12 cellular contexts compared by ENCODE assay signal in the genomic region with DNA sequence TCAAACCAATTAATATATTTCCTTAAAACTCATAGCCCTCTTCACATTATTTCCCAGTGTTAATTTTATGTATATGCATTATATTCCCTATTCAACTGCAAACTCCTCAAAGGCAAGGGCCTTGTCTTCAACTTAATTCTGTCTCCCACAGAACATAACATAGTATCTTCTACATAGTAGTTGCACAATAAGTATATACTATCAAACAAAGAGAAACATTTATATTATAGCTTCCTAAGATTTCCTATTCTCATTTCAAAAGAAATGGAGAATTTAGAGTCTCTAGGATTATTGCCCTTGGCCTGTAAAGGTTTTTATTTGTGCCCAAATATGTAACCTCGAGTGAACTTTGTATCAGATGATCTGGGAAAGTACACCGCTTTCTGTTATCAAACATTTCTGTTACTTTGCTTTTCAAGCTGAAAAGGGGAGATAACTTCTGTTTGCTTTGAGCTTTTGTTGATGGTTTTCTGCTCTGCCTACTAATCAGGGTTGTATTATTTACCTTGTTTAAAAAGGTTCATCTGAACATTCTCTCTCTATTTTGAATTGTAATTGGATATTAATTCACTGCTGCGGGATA.
A peak's percentile ranks its signal among the peaks of the same experiment; 100 is the strongest.
DNase-seq lines count a peak whose midpoint lies in the region; ATAC-seq and TF ChIP-seq lines count a peak whose summit lies in the region.
"Had no signal": no experiment of that assay in that cellular context is flagged by ENCODE, and none has a peak within 500 bp of the region (broad histone marks: within the 10 kb centered on the region; RNA-seq: fewer than 3 reads in every experiment).

No MANE protein-coding gene starts in this region.

- no peak for DNase-seq in activated naive CD4-positive, alpha-beta T cell treated with anti-CD3 and anti-CD28 coated beads for 36 hours
- no peak for DNase-seq in activated naive CD4-positive, alpha-beta T cell treated with Interleukin-2 at 50 U/mL for 16 hours
- DNase-seq in activated naive CD4-positive, alpha-beta T cell treated with anti-CD3 and anti-CD28 coated beads, Interleukin-2, amount 50 U/mL, for 72 hours (ENCODE audit: low spot score in 2 of 2), result no peak
- DNase-seq in left lobe of liver (ENCODE audit: low spot score) (no peak), type B pancreatic cell (ENCODE audit: extremely low spot score, unreplicated experiment) (no peak), kidney tubule cell (ENCODE audit: low spot score) (no peak)
- no peak for DNase-seq in effector CD8-positive, alpha-beta T cell (lab: John Stamatoyannopoulos, UW)
- DNase-seq: GDM1, left ventricle myocardium superior, NCI-H446 treated with DMSO at 0.1 percent for 48 hours, SIG-M5 had no signal

- peaks cover 36% of the 10 kb centered on the region for H3K36me3 Mint-ChIP-seq in activated naive CD4-positive, alpha-beta T cell treated with anti-CD3 and anti-CD28 coated beads for 36 hours (ENCODE audit: low read depth)
- peaks cover 10 to 42% of the 10 kb centered on the region in 2 donors for H3K36me3 Mint-ChIP-seq in activated naive CD4-positive, alpha-beta T cell treated with anti-CD3 and anti-CD28 coated beads, Interleukin-2, amount 50 U/mL, for 72 hours
- peaks cover 29% of the 10 kb centered on the region for H3K36me3 Mint-ChIP-seq in type B pancreatic cell
- H3K36me3 Mint-ChIP-seq in stimulated activated memory B cell treated with anti-CD40 and anti-IgM and Interleukin-4, amounts not matched to agents 10 μg/mL and 1 μg/mL and 100 μg/mL, for 72 hours, result peaks cover 54% of the 10 kb centered on the region

- peak overlapping the region; percentile 1 for H3K27ac Mint-ChIP-seq in activated naive CD4-positive, alpha-beta T cell treated with anti-CD3 and anti-CD28 coated beads for 36 hours
- H3K27ac Mint-ChIP-seq in activated naive CD4-positive, alpha-beta T cell treated with anti-CD3 and anti-CD28 coated beads, Interleukin-2, amount 50 U/mL, for 72 hours, result peak overlapping the region; percentile 39 to 89
- H3K27ac Mint-ChIP-seq in type B pancreatic cell, result peak overlapping the region; percentile 45
- H3K27ac Mint-ChIP-seq in stimulated activated memory B cell treated with anti-CD40 and anti-IgM and Interleukin-4, amounts not matched to agents 10 μg/mL and 1 μg/mL and 100 μg/mL, for 72 hours, result no peak overlapping the region

- no peaks in the 10 kb centered on the region for H3K27me3 Mint-ChIP-seq in activated naive CD4-positive, alpha-beta T cell treated with anti-CD3 and anti-CD28 coated beads for 36 hours (ENCODE audit: low read depth)
- no peaks in the 10 kb centered on the region for H3K27me3 Mint-ChIP-seq in type B pancreatic cell
- no peaks in the 10 kb centered on the region for H3K27me3 Mint-ChIP-seq in stimulated activated memory B cell treated with anti-CD40 and anti-IgM and Interleukin-4, amounts not matched to agents 10 μg/mL and 1 μg/mL and 100 μg/mL, for 72 hours

- no peaks in the 10 kb centered on the region for H3K9me3 Mint-ChIP-seq in activated naive CD4-positive, alpha-beta T cell treated with anti-CD3 and anti-CD28 coated beads for 36 hours
- H3K9me3 Mint-ChIP-seq in activated naive CD4-positive, alpha-beta T cell treated with anti-CD3 and anti-CD28 coated beads, Interleukin-2, amount 50 U/mL, for 72 hours, result no peaks in the 10 kb centered on the region
- no peaks in the 10 kb centered on the region for H3K9me3 Mint-ChIP-seq in type B pancreatic cell
- no peaks in the 10 kb centered on the region for H3K9me3 Mint-ChIP-seq in stimulated activated memory B cell treated with anti-CD40 and anti-IgM and Interleukin-4, amounts not matched to agents 10 μg/mL and 1 μg/mL and 100 μg/mL, for 72 hours

- peaks cover 61% of the 10 kb centered on the region for H3K4me1 Mint-ChIP-seq in activated naive CD4-positive, alpha-beta T cell treated with anti-CD3 and anti-CD28 coated beads for 36 hours (ENCODE audit: low read depth)
- peaks cover 41% of the 10 kb centered on the region for H3K4me1 Mint-ChIP-seq in type B pancreatic cell (ENCODE audit: unreplicated experiment)
- peaks cover 56% of the 10 kb centered on the region for H3K4me1 Mint-ChIP-seq in stimulated activated memory B cell treated with anti-CD40 and anti-IgM and Interleukin-4, amounts not matched to agents 10 μg/mL and 1 μg/mL and 100 μg/mL, for 72 hours

- TF ChIP-seq CTCF in type B pancreatic cell (conservative IDR thresholded peaks at IDR 0.05), result no peak

- CTCF ChIA-PET in activated naive CD4-positive, alpha-beta T cell treated with anti-CD3 and anti-CD28 coated beads for 36 hours (lab: Charles Lee), result interaction anchor here (0.7 to 0.9 kb wide), 2 partner anchors 34 to 44 kb away, joined by 3 to 4 read pairs; no protein-coding TSS in a partner anchor

- H3K4me3 Mint-ChIP-seq in activated naive CD4-positive, alpha-beta T cell treated with anti-CD3 and anti-CD28 coated beads for 36 hours, result no peak overlapping the region
- no peak overlapping the region for H3K4me3 Mint-ChIP-seq in type B pancreatic cell
- H3K4me3 Mint-ChIP-seq in stimulated activated memory B cell treated with anti-CD40 and anti-IgM and Interleukin-4, amounts not matched to agents 10 μg/mL and 1 μg/mL and 100 μg/mL, for 72 hours, result no peak overlapping the region

- intact Hi-C loops in activated naive CD4-positive, alpha-beta T cell treated with anti-CD3 and anti-CD28 coated beads for 36 hours (cut with micrococcal nuclease), result no loop called here

- ATAC-seq in activated naive CD4-positive, alpha-beta T cell treated with anti-CD3 and anti-CD28 coated beads, Interleukin-2, amount 50 U/mL, for 72 hours, result no peak
- ATAC-seq in left lobe of liver, result peak; percentile 86
- ATAC-seq in stimulated activated memory B cell treated with anti-CD40 and anti-IgM and Interleukin-4, amounts not matched to agents 10 μg/mL and 1 μg/mL and 100 μg/mL, for 72 hours, result no peak
- ATAC-seq: left ventricle myocardium superior had no signal
